ENCODE assay signal across 23 cellular contexts in the genomic region with DNA sequence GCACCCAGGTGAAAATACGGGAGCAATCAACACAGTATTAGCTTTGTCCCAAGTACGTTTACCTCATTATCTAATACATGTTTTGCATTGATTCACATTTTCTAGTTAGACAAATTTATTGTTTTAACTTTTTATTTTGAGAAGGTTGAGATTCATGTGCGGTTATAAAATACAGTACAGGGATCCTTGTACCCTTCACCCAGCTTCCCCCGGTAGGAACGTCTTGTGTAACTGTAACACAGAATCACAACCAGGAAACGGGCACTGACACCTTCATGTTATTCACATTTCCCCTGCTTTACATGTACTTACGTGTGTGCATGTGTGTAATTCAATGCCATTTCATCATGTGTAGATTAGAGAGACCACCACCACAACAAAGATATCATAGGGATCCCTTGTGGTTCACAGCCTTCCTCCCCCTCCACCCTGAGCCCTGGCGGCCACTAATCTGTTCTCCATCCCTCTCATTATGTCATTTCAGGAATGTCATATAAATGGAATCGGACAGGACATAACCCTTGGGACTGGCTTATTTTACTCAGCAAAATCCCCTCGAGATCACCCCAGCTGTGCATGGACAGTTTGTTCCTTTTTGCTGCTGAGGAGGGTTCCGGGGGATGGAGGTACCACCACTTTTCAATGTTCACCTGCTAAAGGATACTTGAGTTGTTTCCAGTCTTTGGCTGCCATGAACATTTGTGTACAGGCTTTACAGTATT. TPM values are rescaled to one million over a fixed set of nuclear protein-coding genes. Genes with fewer than 3 reads are reported as not detected.
"Had no signal": no experiment of that assay in that cellular context is flagged by ENCODE, and none has a peak within 500 bp of the region (broad histone marks: within the 10 kb centered on the region; RNA-seq: fewer than 3 reads in every experiment).

No MANE protein-coding gene starts in this region.

- H3K4me3 ChIP-seq: colonic mucosa, prostate gland, sigmoid colon had no signal

- H3K27ac Mint-ChIP-seq: naive thymus-derived CD4-positive, alpha-beta T cell; nephron progenitor cell had no signal

- H3K9ac ChIP-seq: parathyroid adenoma had no signal

- DNase-seq: colonic mucosa; dermis blood vessel endothelial cell; kidney; left colon; mammary epithelial cell; naive thymus-derived CD4-positive, alpha-beta T cell; nephron progenitor cell; retina; sigmoid colon; small intestine; stimulated activated CD4-positive, alpha-beta T cell treated with anti-CD3 and anti-CD28 coated beads, Interleukin-12 subunit alpha, Interleukin-12 subunit beta, amount 100 ng/mL, for 4 hours; stimulated activated naive CD4-positive, alpha-beta T cell treated with Interleukin-2 at 50 U/mL for 16 hours; trophoblast cell had no signal

- H3K4me1 ChIP-seq: colonic mucosa, parathyroid adenoma, prostate gland, sigmoid colon had no signal

- ATAC-seq: left colon had no signal

- H3K4me1 Mint-ChIP-seq: nephron progenitor cell had no signal

- H3K9me3 ChIP-seq: colonic mucosa, prostate gland, sigmoid colon had no signal

- H3K36me3 ChIP-seq: colonic mucosa, prostate gland, sigmoid colon had no signal

- H3K4me3 Mint-ChIP-seq: naive thymus-derived CD4-positive, alpha-beta T cell; nephron progenitor cell had no signal

- H3K27me3 ChIP-seq: colonic mucosa, sigmoid colon had no signal

- H3K79me2 ChIP-seq: parathyroid adenoma had no signal

- H3K36me3 Mint-ChIP-seq: naive thymus-derived CD4-positive, alpha-beta T cell had no signal

- H3K27ac ChIP-seq: colonic mucosa, parathyroid adenoma, prostate gland, sigmoid colon had no signal

RNA-seq across cellular contexts. Expression of gene C10orf71, which starts 46.5 kb away (rescaled TPM):
- total RNA-seq: cerebellum; colonic mucosa; dermis blood vessel endothelial cell; fibroblast of lung; frontal cortex; glomerular endothelial cell; kidney; left colon; lower leg skin; mammary epithelial cell; mesenteric fat pad; mononuclear cell; naive thymus-derived CD4-positive, alpha-beta T cell; omental fat pad; sigmoid colon had no signal
